ENCODE assay signal across 8 cellular contexts in genomic region chrX:52896855-52897709, GRCh38. TPM values are rescaled to one million over a fixed set of nuclear protein-coding genes. Genes with fewer than 3 reads are reported as not detected.
DNase-seq lines count a peak whose midpoint lies in the region; ATAC-seq, FAIRE-seq and TF ChIP-seq lines count a peak whose summit lies in the region.
"Not testable (repeated sequence)": the region's sequence is repeated elsewhere in the genome, so short reads cannot be mapped to it uniquely, and the experiment has no call there.

Gene FAM156B, plus strand, starts transcription at chrX:52897330. Its CDS starts 9,896 bp downstream, at chrX:52907226.

- not testable (repeated sequence) for H3K27ac ChIP-seq in thoracic aorta

- peak; percentile 87 for FAIRE-seq in GM12892 (lab: Jason Lieb, UNC)

- not testable (repeated sequence) for H3K27me3 ChIP-seq in thoracic aorta (replicated peaks; ENCODE audit: insufficient read depth)

- DNase-seq in GM12892 (ENCODE audit: insufficient read length); fibroblast of villous mesenchyme (ENCODE audit: low read depth); naive B cell; thoracic aorta (ENCODE audit: low spot score): not testable (repeated sequence)

- ATAC-seq in GM21360 (IDR thresholded peaks at IDR 0.05; ENCODE audit: unreplicated experiment) (peak; percentile 78), HG02885 (IDR thresholded peaks at IDR 0.05; ENCODE audit: poor library complexity, unreplicated experiment) (peak; percentile 89), HG03575 (IDR thresholded peaks at IDR 0.05; ENCODE audit: extremely low read depth, insufficient number of reproducible peaks, low FRiP score, unreplicated experiment) (peak; percentile 40), naive B cell (ENCODE audit: low read depth in 2 of 2) (peak; percentile 87), thoracic aorta (ENCODE audit: insufficient number of reproducible peaks, low FRiP score, low read depth) (peak; percentile 91)

- TF ChIP-seq POLR2A in GM12892 (IDR thresholded peaks at IDR 0.05; ENCODE audit: low read depth, low read length), result not testable (repeated sequence)

- H3K36me3 ChIP-seq in thoracic aorta, result not testable (repeated sequence)

- H3K4me1 Mint-ChIP-seq in naive B cell, result not testable (repeated sequence)

- not testable (repeated sequence) for H3K27ac Mint-ChIP-seq in naive B cell

- H3K9me3 ChIP-seq in thoracic aorta, result not testable (repeated sequence)

- H3K4me3 Mint-ChIP-seq in naive B cell, result not testable (repeated sequence)

- H3K4me3 ChIP-seq in fibroblast of villous mesenchyme (ENCODE audit: low read depth, low read length); thoracic aorta: not testable (repeated sequence)

- CTCF ChIA-PET in activated CD8-positive, alpha-beta memory T cell treated with anti-CD3 and anti-CD28 coated beads for 36 hours (lab: Charles Lee), result not testable (repeated sequence)

- POLR2A ChIA-PET in activated CD8-positive, alpha-beta memory T cell treated with anti-CD3 and anti-CD28 coated beads for 36 hours (lab: Charles Lee), result not testable (repeated sequence)

- not testable (repeated sequence) for H3K36me3 Mint-ChIP-seq in naive B cell

- H3K9me3 Mint-ChIP-seq in naive B cell, result not testable (repeated sequence)

- not testable (repeated sequence) for H3K27me3 Mint-ChIP-seq in naive B cell

- not testable (repeated sequence) for TF ChIP-seq CTCF in fibroblast of villous mesenchyme (IDR thresholded peaks at IDR 0.05; ENCODE audit: insufficient read depth, low read depth, low read length); thoracic aorta (IDR thresholded peaks at IDR 0.05)

- not testable (repeated sequence) for H3K4me1 ChIP-seq in thoracic aorta (ENCODE audit: control insufficient read depth in 1 of 2, low read depth in 2 of 2)

RNA-seq across cellular contexts. Expression of gene FAM156B, which starts in this region (rescaled TPM):
- 9.5 TPM for polyA plus RNA-seq in GM12892 (2012; ENCODE audit: missing spikeins)
- total RNA-seq in activated CD8-positive, alpha-beta memory T cell treated with anti-CD3 and anti-CD28 coated beads for 36 hours, result 10 to 100 TPM; 12.6 to 14.1 TPM
- total RNA-seq in fibroblast of villous mesenchyme, result 19.6 and 20.3 TPM in 2 replicates
- 1 to 10 TPM; 4.8 to 8.3 (median 6.9) TPM for polyA plus RNA-seq in naive B cell (ENCODE audit: low read depth in 6 of 6)
- 10 to 100 TPM; 18.0 to 37.6 TPM for total RNA-seq in thoracic aorta

Comparison
In these comparisons a context has a peak if more than half of its experiments do, and no peak if none do; other contexts are left out.
1. ATAC-seq: peak in every context shown above with its lines; median percentile 91 in thoracic aorta; 89 in HG02885; 87 in naive B cell; 78 in GM21360; 40 in HG03575.